21 cellular contexts compared by ENCODE assay signal in genomic region chr3:108441081-108441507, GRCh38.
DNase-seq lines count a peak whose midpoint lies in the region; ATAC-seq and TF ChIP-seq lines count a peak whose summit lies in the region.
"Had no signal": no experiment of that assay in that cellular context is flagged by ENCODE, and none has a peak within 500 bp of the region (broad histone marks: within the 10 kb centered on the region; RNA-seq: fewer than 3 reads in every experiment).

No MANE protein-coding gene starts in this region.

- no peak for TF ChIP-seq CTCF in brain (conservative IDR thresholded peaks at IDR 0.05)
- no peak for TF ChIP-seq CTCF in nephron (IDR thresholded peaks at IDR 0.05; ENCODE audit: unreplicated experiment in 3 of 3)

- H3K4me3 Mint-ChIP-seq in brain (peak overlapping the region in 2 of 5 experiments; percentile 3 to 37), nephron (peak overlapping the region in 2 of 3 experiments; percentile 9 to 14)
- H3K4me3 Mint-ChIP-seq: activated B cell treated with CpG ODN at 0.5 μM for 24 hours, immature natural killer cell, T-helper 17 cell had no signal

- H3K27me3 Mint-ChIP-seq in brain: no peaks in the 10 kb centered on the region
- no peaks in the 10 kb centered on the region for H3K27me3 Mint-ChIP-seq in nephron (ENCODE audit: low read depth)
- H3K27me3 Mint-ChIP-seq: activated B cell treated with CpG ODN at 0.5 μM for 24 hours had no signal

- DNase-seq in EH (ENCODE audit: low read depth) (peak; percentile 38), NCI-H524 (lab: John Stamatoyannopoulos, UW) (peak; percentile 65 to 93), ureter (ENCODE audit: low spot score) (no peak), NCI-H1048 (lab: John Stamatoyannopoulos, UW) (no peak), caudate nucleus (lab: John Stamatoyannopoulos, UW) (no peak)
- DNase-seq: activated B cell treated with CpG ODN at 0.5 μM for 24 hours; activated effector memory CD4-positive, alpha-beta T cell treated with anti-CD3 and anti-CD28 coated beads, Interleukin-2, amount 50 U/mL, for 16 hours; COR-L47; GF-D8; head of caudate nucleus; immature natural killer cell; NCI-H774; occipital lobe; sigmoid colon; stimulated activated CD4-positive, alpha-beta T cell treated with anti-CD3 and anti-CD28 coated beads, Interleukin-4, amount 100 ng/mL, for 24 hours; stimulated activated CD8-positive, alpha-beta memory T cell treated with anti-CD3 and anti-CD28 coated beads, Interleukin-4, amount 100 ng/mL, for 48 hours; T-helper 17 cell had no signal

- H3K4me1 Mint-ChIP-seq in brain (peaks cover 41% of the 10 kb centered on the region), nephron (peaks cover 39% of the 10 kb centered on the region)
- H3K4me1 Mint-ChIP-seq: immature natural killer cell, T-helper 17 cell had no signal

- H3K27ac ChIP-seq in caudate nucleus (ENCODE audit: low read depth, low read length): no peak overlapping the region
- H3K27ac ChIP-seq: sigmoid colon, suprapubic skin had no signal

- H3K27ac Mint-ChIP-seq in brain (peak overlapping the region; percentile 16 to 74 (median 32)), nephron (peak overlapping the region; percentile 65 to 82 (median 69))
- H3K27ac Mint-ChIP-seq: activated B cell treated with CpG ODN at 0.5 μM for 24 hours, immature natural killer cell, T-helper 17 cell had no signal

- H3K36me3 Mint-ChIP-seq in brain (peaks cover 4% of the 10 kb centered on the region), nephron (ENCODE audit: low read depth) (no peaks in the 10 kb centered on the region)
- H3K36me3 Mint-ChIP-seq: immature natural killer cell had no signal

- H3K9me3 Mint-ChIP-seq in brain: peaks cover 3 to 12% (median 9%) of the 10 kb centered on the region in 5 experiments
- peaks cover 6% of the 10 kb centered on the region for H3K9me3 Mint-ChIP-seq in nephron
- H3K9me3 Mint-ChIP-seq: activated B cell treated with CpG ODN at 0.5 μM for 24 hours had no signal

- ATAC-seq in HG03108 (IDR thresholded peaks at IDR 0.05; ENCODE audit: unreplicated experiment): no peak
- ATAC-seq: T-helper 17 cell had no signal

Comparison
In these comparisons a context has a peak if more than half of its experiments do, and no peak if none do; other contexts are left out.
1. DNase-seq: peak in EH (single experiment) and NCI-H524 (2 of 2); none in ureter (single experiment), NCI-H1048 (single experiment) and caudate nucleus (0 of 61).